In the genomic region with DNA sequence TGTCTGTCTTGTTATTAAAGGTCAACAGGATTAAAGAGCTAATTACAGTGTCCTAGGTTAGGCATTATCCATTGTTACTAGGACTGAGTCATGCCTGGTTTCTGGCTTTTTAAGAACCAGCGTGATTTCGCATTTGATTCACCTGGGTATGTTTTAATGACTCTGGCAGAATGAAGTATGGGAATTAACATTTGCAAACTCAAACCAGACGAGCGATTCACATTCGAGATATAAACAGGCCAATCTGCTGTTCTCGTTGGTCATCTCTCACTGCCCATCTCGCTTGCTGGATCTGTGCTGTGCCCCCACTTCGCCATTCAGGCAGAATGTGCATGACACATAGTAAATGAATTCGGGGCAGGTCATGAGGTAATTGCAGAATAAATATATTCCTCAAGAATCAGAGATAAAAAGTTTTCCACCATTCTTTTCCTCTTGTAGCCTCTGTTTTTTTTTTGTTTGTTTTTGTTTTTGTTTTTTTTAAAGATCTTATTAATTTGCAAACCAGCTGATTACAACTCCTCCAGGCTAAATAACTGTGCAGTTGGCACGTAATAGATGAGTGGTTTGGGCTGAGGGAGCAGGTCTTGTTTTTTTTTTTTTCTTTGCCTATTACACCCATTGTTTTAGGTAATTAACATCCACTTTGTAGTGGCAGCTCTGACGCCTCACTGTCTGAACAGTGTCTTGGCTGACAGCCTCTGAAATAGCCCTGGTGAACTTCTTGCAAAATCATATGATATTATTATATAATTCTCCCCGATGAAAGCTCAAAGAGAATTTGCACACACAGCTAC, we compare ENCODE assay signal across 1 cellular context.
TF ChIP-seq lines count a peak whose summit lies in the region.

No MANE protein-coding gene starts in this region.

TF ChIP-seq in HCT116, 20 proteins besides CTCF, POLR2A, EP300 and RAD21 (continued from another document):
- no peak for TF ChIP-seq ZFX (IDR thresholded peaks at IDR 0.05)
- no peak for TF ChIP-seq ELF1 (IDR thresholded peaks at IDR 0.05; ENCODE audit: borderline replicate concordance, low read depth)
- no peak for TF ChIP-seq ZNF274 (IDR thresholded peaks at IDR 0.05; ENCODE audit: low read depth, low read length)
- no peak for TF ChIP-seq JUND (IDR thresholded peaks at IDR 0.05)
- TF ChIP-seq, protein P1, sequence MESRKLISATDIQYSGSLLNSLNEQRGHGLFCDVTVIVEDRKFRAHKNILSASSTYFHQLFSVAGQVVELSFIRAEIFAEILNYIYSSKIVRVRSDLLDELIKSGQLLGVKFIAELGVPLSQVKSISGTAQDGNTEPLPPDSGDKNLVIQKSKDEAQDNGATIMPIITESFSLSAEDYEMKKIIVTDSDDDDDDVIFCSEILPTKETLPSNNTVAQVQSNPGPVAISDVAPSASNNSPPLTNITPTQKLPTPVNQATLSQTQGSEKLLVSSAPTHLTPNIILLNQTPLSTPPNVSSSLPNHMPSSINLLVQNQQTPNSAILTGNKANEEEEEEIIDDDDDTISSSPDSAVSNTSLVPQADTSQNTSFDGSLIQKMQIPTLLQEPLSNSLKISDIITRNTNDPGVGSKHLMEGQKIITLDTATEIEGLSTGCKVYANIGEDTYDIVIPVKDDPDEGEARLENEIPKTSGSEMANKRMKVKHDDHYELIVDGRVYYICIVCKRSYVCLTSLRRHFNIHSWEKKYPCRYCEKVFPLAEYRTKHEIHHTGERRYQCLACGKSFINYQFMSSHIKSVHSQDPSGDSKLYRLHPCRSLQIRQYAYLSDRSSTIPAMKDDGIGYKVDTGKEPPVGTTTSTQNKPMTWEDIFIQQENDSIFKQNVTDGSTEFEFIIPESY (IDR thresholded peaks at IDR 0.05; ENCODE audit: extremely low read depth, insufficient replicate concordance, low read length): no peak
- TF ChIP-seq CBX3 (IDR thresholded peaks at IDR 0.05; ENCODE audit: low read depth): no peak
- no peak for TF ChIP-seq YY1 (IDR thresholded peaks at IDR 0.05; ENCODE audit: extremely low read depth, insufficient replicate concordance, low read depth, low read length)
- TF ChIP-seq FOSL1 (IDR thresholded peaks at IDR 0.05; ENCODE audit: low read depth): no peak
- no peak for TF ChIP-seq EGR1 (IDR thresholded peaks at IDR 0.05; ENCODE audit: low read depth)
- TF ChIP-seq SIN3A (IDR thresholded peaks at IDR 0.05; ENCODE audit: low read depth): no peak
- no peak for TF ChIP-seq CEBPB (IDR thresholded peaks at IDR 0.05; ENCODE audit: low read depth)
- TF ChIP-seq SRF (IDR thresholded peaks at IDR 0.05; ENCODE audit: low read depth): no peak
- no peak for TF ChIP-seq SP1 (IDR thresholded peaks at IDR 0.05; ENCODE audit: low read depth)
- TF ChIP-seq, protein P2, sequence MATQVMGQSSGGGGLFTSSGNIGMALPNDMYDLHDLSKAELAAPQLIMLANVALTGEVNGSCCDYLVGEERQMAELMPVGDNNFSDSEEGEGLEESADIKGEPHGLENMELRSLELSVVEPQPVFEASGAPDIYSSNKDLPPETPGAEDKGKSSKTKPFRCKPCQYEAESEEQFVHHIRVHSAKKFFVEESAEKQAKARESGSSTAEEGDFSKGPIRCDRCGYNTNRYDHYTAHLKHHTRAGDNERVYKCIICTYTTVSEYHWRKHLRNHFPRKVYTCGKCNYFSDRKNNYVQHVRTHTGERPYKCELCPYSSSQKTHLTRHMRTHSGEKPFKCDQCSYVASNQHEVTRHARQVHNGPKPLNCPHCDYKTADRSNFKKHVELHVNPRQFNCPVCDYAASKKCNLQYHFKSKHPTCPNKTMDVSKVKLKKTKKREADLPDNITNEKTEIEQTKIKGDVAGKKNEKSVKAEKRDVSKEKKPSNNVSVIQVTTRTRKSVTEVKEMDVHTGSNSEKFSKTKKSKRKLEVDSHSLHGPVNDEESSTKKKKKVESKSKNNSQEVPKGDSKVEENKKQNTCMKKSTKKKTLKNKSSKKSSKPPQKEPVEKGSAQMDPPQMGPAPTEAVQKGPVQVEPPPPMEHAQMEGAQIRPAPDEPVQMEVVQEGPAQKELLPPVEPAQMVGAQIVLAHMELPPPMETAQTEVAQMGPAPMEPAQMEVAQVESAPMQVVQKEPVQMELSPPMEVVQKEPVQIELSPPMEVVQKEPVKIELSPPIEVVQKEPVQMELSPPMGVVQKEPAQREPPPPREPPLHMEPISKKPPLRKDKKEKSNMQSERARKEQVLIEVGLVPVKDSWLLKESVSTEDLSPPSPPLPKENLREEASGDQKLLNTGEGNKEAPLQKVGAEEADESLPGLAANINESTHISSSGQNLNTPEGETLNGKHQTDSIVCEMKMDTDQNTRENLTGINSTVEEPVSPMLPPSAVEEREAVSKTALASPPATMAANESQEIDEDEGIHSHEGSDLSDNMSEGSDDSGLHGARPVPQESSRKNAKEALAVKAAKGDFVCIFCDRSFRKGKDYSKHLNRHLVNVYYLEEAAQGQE (IDR thresholded peaks at IDR 0.05; ENCODE audit: low read depth): no peak
- TF ChIP-seq, protein P3, sequence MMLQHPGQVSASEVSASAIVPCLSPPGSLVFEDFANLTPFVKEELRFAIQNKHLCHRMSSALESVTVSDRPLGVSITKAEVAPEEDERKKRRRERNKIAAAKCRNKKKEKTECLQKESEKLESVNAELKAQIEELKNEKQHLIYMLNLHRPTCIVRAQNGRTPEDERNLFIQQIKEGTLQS (IDR thresholded peaks at IDR 0.05): no peak
TF ChIP-seq in HCT116: peak in this region for 0.
